Comparison of ENCODE assay signal across 19 cellular contexts in genomic region chr1:176795929-176796328, GRCh38.
A peak's percentile ranks its signal among the peaks of the same experiment; 100 is the strongest.
DNase-seq lines count a peak whose midpoint lies in the region; ATAC-seq and TF ChIP-seq lines count a peak whose summit lies in the region.
"Had no signal": no experiment of that assay in that cellular context is flagged by ENCODE, and none has a peak within 500 bp of the region (broad histone marks: within the 10 kb centered on the region; RNA-seq: fewer than 3 reads in every experiment).

No MANE protein-coding gene starts in this region.

- no peak for TF ChIP-seq POLR2A in adrenal gland (IDR thresholded peaks at IDR 0.05)

- WGBS in adrenal gland, 4 donors: 28 to 59% (median 43%) methylated on average over 2 of the region's 2 CpGs

- no peak overlapping the region for H3K4me3 ChIP-seq in adrenal gland
- H3K4me3 ChIP-seq: upper lobe of left lung had no signal

- H3K27ac ChIP-seq in adrenal gland: no peak overlapping the region
- H3K27ac ChIP-seq: upper lobe of left lung had no signal

- no peaks in the 10 kb centered on the region for H3K27me3 ChIP-seq in adrenal gland
- H3K27me3 ChIP-seq: BE2C, upper lobe of left lung had no signal

- no peaks in the 10 kb centered on the region for H3K36me3 ChIP-seq in adrenal gland (replicated peaks in 1 of 2)
- H3K36me3 ChIP-seq: BE2C, upper lobe of left lung had no signal

- H3K9me3 ChIP-seq in adrenal gland (replicated peaks in 1 of 3): no peaks in the 10 kb centered on the region
- H3K9me3 ChIP-seq: BE2C, Caco-2, upper lobe of left lung had no signal

- H3K4me1 ChIP-seq in adrenal gland (replicated peaks in 1 of 2): peaks cover 0 to 4% of the 10 kb centered on the region in 2 donors
- H3K4me1 ChIP-seq: BE2C, Caco-2, upper lobe of left lung had no signal

- TF ChIP-seq CTCF in adrenal gland (IDR thresholded peaks at IDR 0.05): no peak

- ATAC-seq in GM21423 (IDR thresholded peaks at IDR 0.05; ENCODE audit: unreplicated experiment): no peak
- ATAC-seq: HCT116 had no signal

- intact Hi-C loops in adrenal gland (cut with DNase I): no loop called here

- peak; percentile 0 for DNase-seq in NCI-H748 (lab: John Stamatoyannopoulos, UW; ENCODE audit: unreplicated experiment)
- no peak for DNase-seq in NCI-H748 treated with DMSO at 0.1 percent for 48 hours (lab: John Stamatoyannopoulos, UW)
- DNase-seq in HCEC 1CT: peak; percentile 36
- DNase-seq in adrenal gland: peak; percentile 13 to 52 (median 22)
- peak; percentile 80 for DNase-seq in islet precursor cell
- DNase-seq in SHP77 (lab: John Stamatoyannopoulos, UW): no peak
- DNase-seq in HuH-7 (ENCODE audit: low spot score): no peak
- DNase-seq: activated naive CD4-positive, alpha-beta T cell treated with anti-CD3 and anti-CD28 coated beads for 36 hours; activated T-cell treated with anti-CD3 and anti-CD28 coated beads, Interleukin-2, amount 50 U/mL, for 24 hours; BE2C; Caco-2; caudate nucleus; dermis blood vessel endothelial cell; NCI-H1092 treated with DMSO at 0.1 percent for 48 hours; NCI-H1930; NCI-H345; upper lobe of left lung had no signal

Comparison
In these comparisons a context has a peak if more than half of its experiments do, and no peak if none do; other contexts are left out.
1. DNase-seq: peak in NCI-H748 (single experiment), HCEC 1CT (single experiment), adrenal gland (7 of 7) and islet precursor cell (single experiment); none in NCI-H748 treated with DMSO at 0.1 percent for 48 hours (single experiment), SHP77 (0 of 2) and HuH-7 (single experiment).